9 cellular contexts compared by ENCODE assay signal in genomic region chr3:172154768-172155649, GRCh38.
DNase-seq lines count a peak whose midpoint lies in the region; ATAC-seq and TF ChIP-seq lines count a peak whose summit lies in the region.
"Had no signal": no experiment of that assay in that cellular context is flagged by ENCODE, and none has a peak within 500 bp of the region (broad histone marks: within the 10 kb centered on the region; RNA-seq: fewer than 3 reads in every experiment).

No MANE protein-coding gene starts in this region.

- TF ChIP-seq POLR2A in gastrocnemius medialis (IDR thresholded peaks at IDR 0.05): no peak

- H3K36me3 Mint-ChIP-seq in chondrocyte (ENCODE audit: low read depth): peaks cover 11% of the 10 kb centered on the region

- ATAC-seq in GM19035 (IDR thresholded peaks at IDR 0.05; ENCODE audit: unreplicated experiment) (peak; percentile 82), HG02973 (IDR thresholded peaks at IDR 0.05; ENCODE audit: unreplicated experiment) (peak; percentile 67), gastrocnemius medialis (no peak), GM18861 (IDR thresholded peaks at IDR 0.05; ENCODE audit: unreplicated experiment) (no peak)

- DNase-seq in chondrocyte (ENCODE audit: low spot score) (no peak), gastrocnemius medialis (no peak), mucosa of gallbladder (ENCODE audit: low spot score) (no peak), putamen (ENCODE audit: low spot score) (no peak), kidney glomerular epithelial cell (lab: John Stamatoyannopoulos, UW) (no peak)
- DNase-seq: NCI-H2081 had no signal

- TF ChIP-seq CTCF in chondrocyte (IDR thresholded peaks at IDR 0.05) (no peak), gastrocnemius medialis (IDR thresholded peaks at IDR 0.05 in 4 of 5, conservative IDR thresholded peaks at IDR 0.05 in 1 of 5) (no peak)

- peak overlapping the region; percentile 46 to 91 (median 84) for H3K27ac ChIP-seq in gastrocnemius medialis

- H3K27me3 ChIP-seq in gastrocnemius medialis: no peaks in the 10 kb centered on the region

- no peak overlapping the region for H3K4me3 ChIP-seq in gastrocnemius medialis

- no peak overlapping the region for H3K4me3 Mint-ChIP-seq in chondrocyte (ENCODE audit: unreplicated experiment)

- H3K4me1 Mint-ChIP-seq in chondrocyte (ENCODE audit: low read depth): peaks cover 85% of the 10 kb centered on the region

- H3K9me3 Mint-ChIP-seq in chondrocyte (ENCODE audit: low read depth): no peaks in the 10 kb centered on the region

- intact Hi-C loops in gastrocnemius medialis (cut with DNase I; ENCODE audit: low total_unique reads): no loop called here

- no peaks in the 10 kb centered on the region for H3K9me3 ChIP-seq in gastrocnemius medialis

- H3K27me3 Mint-ChIP-seq in chondrocyte (ENCODE audit: low read depth): no peaks in the 10 kb centered on the region

- H3K36me3 ChIP-seq in gastrocnemius medialis: no peaks in the 10 kb centered on the region

- peak overlapping the region; percentile 99 for H3K27ac Mint-ChIP-seq in chondrocyte (ENCODE audit: unreplicated experiment)

- H3K4me1 ChIP-seq in gastrocnemius medialis: peaks cover 69 to 78% of the 10 kb centered on the region in 2 donors

- in situ Hi-C loops in gastrocnemius medialis (cut with MboI; ENCODE audit: low sequenced_read_pairs in 4 of 4): no loop called here

Comparison
In these comparisons a context has a peak if more than half of its experiments do, and no peak if none do; other contexts are left out.
1. ATAC-seq: peak in GM19035 (single experiment) and HG02973 (single experiment); none in gastrocnemius medialis (0 of 2) and GM18861 (single experiment).